Comparison of ENCODE assay signal across 15 cellular contexts in genomic region chr14:73732006-73732405, GRCh38. TPM values are rescaled to one million over a fixed set of nuclear protein-coding genes. Genes with fewer than 3 reads are reported as not detected.
DNase-seq lines count a peak whose midpoint lies in the region; ATAC-seq and TF ChIP-seq lines count a peak whose summit lies in the region.
"Had no signal": no experiment of that assay in that cellular context is flagged by ENCODE, and none has a peak within 500 bp of the region (broad histone marks: within the 10 kb centered on the region; RNA-seq: fewer than 3 reads in every experiment).

No MANE protein-coding gene starts in this region.

- WGBS in mesenchymal stem cell: 98% methylated on average over 3 of the region's 3 CpGs

- H3K4me2 ChIP-seq in mesenchymal stem cell (ENCODE audit: low read length, poor library complexity, severe bottlenecking): no peak overlapping the region

- no peaks in the 10 kb centered on the region for H3K9me3 Mint-ChIP-seq in activated naive CD4-positive, alpha-beta T cell treated with anti-CD3 and anti-CD28 coated beads, Interleukin-2, amount 50 U/mL, for 24 hours
- no peaks in the 10 kb centered on the region for H3K9me3 Mint-ChIP-seq in nephron progenitor cell

- TF ChIP-seq CTCF in VCaP (conservative IDR thresholded peaks at IDR 0.05): no peak
- TF ChIP-seq CTCF in nephron progenitor cell (IDR thresholded peaks at IDR 0.05): no peak

- H3K18ac ChIP-seq in mesenchymal stem cell (ENCODE audit: low read depth in 1 of 2, low read length in 2 of 2): no peak overlapping the region

- H3K14ac ChIP-seq in mesenchymal stem cell (ENCODE audit: low read length in 2 of 2): no peak overlapping the region

- H3K4me1 Mint-ChIP-seq in activated naive CD4-positive, alpha-beta T cell treated with anti-CD3 and anti-CD28 coated beads, Interleukin-2, amount 50 U/mL, for 24 hours: peaks cover 30% of the 10 kb centered on the region
- peaks cover 11% of the 10 kb centered on the region for H3K4me1 Mint-ChIP-seq in nephron progenitor cell

- H2AK5ac ChIP-seq in mesenchymal stem cell (ENCODE audit: low read length, severe bottlenecking): no peak overlapping the region

- no peak overlapping the region for H3K4ac ChIP-seq in mesenchymal stem cell (ENCODE audit: low read depth in 1 of 2, low read length in 2 of 2)

- H2BK15ac ChIP-seq in mesenchymal stem cell (ENCODE audit: low read depth, poor library complexity, severe bottlenecking): no peak overlapping the region

- H3K36me3 ChIP-seq in mesenchymal stem cell (ENCODE audit: control insufficient read depth in 1 of 2, insufficient read depth in 2 of 2, low read depth in 1 of 2, low read length in 2 of 2): peaks cover 48 to 74% of the 10 kb centered on the region in 2 experiments
- H3K36me3 ChIP-seq in subcutaneous abdominal adipose tissue (ENCODE audit: control insufficient read depth in 5 of 5, insufficient read depth in 5 of 5, low read length in 5 of 5): peaks cover 6 to 72% (median 59%) of the 10 kb centered on the region in 5 donors

- no peak for DNase-seq in activated naive CD4-positive, alpha-beta T cell (lab: John Stamatoyannopoulos, UW)
- DNase-seq in mesenchymal stem cell (no peak), nephron progenitor cell (no peak), HCEC 1CT (no peak)
- DNase-seq: dorsolateral prefrontal cortex, midbrain, NCI-H2107, NCI-H774 had no signal

- H3K9me3 ChIP-seq in mesenchymal stem cell (ENCODE audit: control insufficient read depth, low read length) (no peaks in the 10 kb centered on the region), subcutaneous abdominal adipose tissue (ENCODE audit: control insufficient read depth in 5 of 5, low read length in 5 of 5) (no peaks in the 10 kb centered on the region)
- H3K9me3 ChIP-seq: body of pancreas, vagina had no signal

- H3K4me3 ChIP-seq in mesenchymal stem cell (ENCODE audit: insufficient read depth in 1 of 2, low read depth in 1 of 2, low read length in 2 of 2) (no peak overlapping the region), subcutaneous abdominal adipose tissue (ENCODE audit: low read depth in 1 of 5, low read length in 5 of 5) (no peak overlapping the region)
- H3K4me3 ChIP-seq: body of pancreas, dorsolateral prefrontal cortex, vagina had no signal

- no peaks in the 10 kb centered on the region for H3K27me3 Mint-ChIP-seq in activated naive CD4-positive, alpha-beta T cell treated with anti-CD3 and anti-CD28 coated beads, Interleukin-2, amount 50 U/mL, for 24 hours
- H3K27me3 Mint-ChIP-seq in nephron progenitor cell (ENCODE audit: low read depth, poor library complexity): no peaks in the 10 kb centered on the region

- no peak overlapping the region for H4K8ac ChIP-seq in mesenchymal stem cell (ENCODE audit: low read length)

- H3K9ac ChIP-seq in mesenchymal stem cell (ENCODE audit: low read length): no peak overlapping the region
- no peak overlapping the region for H3K9ac ChIP-seq in subcutaneous abdominal adipose tissue (ENCODE audit: low read length in 5 of 5)

- peaks cover 25% of the 10 kb centered on the region for H3K79me1 ChIP-seq in mesenchymal stem cell (replicated peaks; ENCODE audit: low read length, poor library complexity, severe bottlenecking)

- H2BK120ac ChIP-seq in mesenchymal stem cell (ENCODE audit: low read depth, low read length): no peak overlapping the region

- no peak overlapping the region for H3K4me3 Mint-ChIP-seq in activated naive CD4-positive, alpha-beta T cell treated with anti-CD3 and anti-CD28 coated beads, Interleukin-2, amount 50 U/mL, for 24 hours
- no peak overlapping the region for H3K4me3 Mint-ChIP-seq in nephron progenitor cell

- H3K27ac ChIP-seq in VCaP (peak overlapping the region; percentile 51), mesenchymal stem cell (ENCODE audit: low read length, poor library complexity, severe bottlenecking) (peak overlapping the region; percentile 10), subcutaneous abdominal adipose tissue (ENCODE audit: low read depth, low read length) (peak overlapping the region; percentile 7)
- H3K27ac ChIP-seq: body of pancreas, vagina had no signal

- no peak overlapping the region for H4K91ac ChIP-seq in mesenchymal stem cell (ENCODE audit: low read length)

- H3K4me1 ChIP-seq in mesenchymal stem cell (ENCODE audit: control insufficient read depth, insufficient read depth, low read depth, low read length): peaks cover 11% of the 10 kb centered on the region
- peaks cover 5 to 22% (median 17%) of the 10 kb centered on the region in 5 donors for H3K4me1 ChIP-seq in subcutaneous abdominal adipose tissue (ENCODE audit: control insufficient read depth in 5 of 5, insufficient read depth in 5 of 5, low read length in 5 of 5)

- H2BK5ac ChIP-seq in mesenchymal stem cell (ENCODE audit: low read depth, low read length, poor library complexity, severe bottlenecking): no peak overlapping the region

- ATAC-seq in HG02885 (IDR thresholded peaks at IDR 0.05; ENCODE audit: poor library complexity, unreplicated experiment): no peak
- ATAC-seq: body of pancreas, esophagus mucosa had no signal

- H2BK12ac ChIP-seq in mesenchymal stem cell (ENCODE audit: low read length in 2 of 2): no peak overlapping the region

- no peak overlapping the region for H3K23ac ChIP-seq in mesenchymal stem cell (ENCODE audit: low read length in 2 of 2)

- H3K36me3 Mint-ChIP-seq in activated naive CD4-positive, alpha-beta T cell treated with anti-CD3 and anti-CD28 coated beads, Interleukin-2, amount 50 U/mL, for 24 hours: peaks cover 12% of the 10 kb centered on the region
- H3K36me3 Mint-ChIP-seq in nephron progenitor cell (ENCODE audit: low read depth): peaks cover 39% of the 10 kb centered on the region

- no peak overlapping the region for H2AFZ ChIP-seq in mesenchymal stem cell (ENCODE audit: low read depth, low read length)

- H3K27me3 ChIP-seq in mesenchymal stem cell (ENCODE audit: control insufficient read depth in 1 of 2, insufficient read depth in 1 of 2, low read length in 2 of 2): no peaks in the 10 kb centered on the region
- no peaks in the 10 kb centered on the region for H3K27me3 ChIP-seq in subcutaneous abdominal adipose tissue (ENCODE audit: control insufficient read depth in 5 of 5, insufficient read depth in 4 of 5, low read length in 5 of 5)
- H3K27me3 ChIP-seq: body of pancreas, dorsolateral prefrontal cortex, vagina had no signal

- peak overlapping the region; percentile 81 for H3K27ac Mint-ChIP-seq in activated naive CD4-positive, alpha-beta T cell treated with anti-CD3 and anti-CD28 coated beads, Interleukin-2, amount 50 U/mL, for 24 hours
- no peak overlapping the region for H3K27ac Mint-ChIP-seq in nephron progenitor cell

RNA-seq across cellular contexts. Expression of gene PNMA1, which starts 17.8 kb away (rescaled TPM):
- polyA plus RNA-seq in mesenchymal stem cell (2013, experiment 1 of 2): 53.1 TPM
- 53.5 TPM for polyA plus RNA-seq in mesenchymal stem cell (2013, experiment 2 of 2)
